ENCODE assay signal across 22 cellular contexts in the genomic region with DNA sequence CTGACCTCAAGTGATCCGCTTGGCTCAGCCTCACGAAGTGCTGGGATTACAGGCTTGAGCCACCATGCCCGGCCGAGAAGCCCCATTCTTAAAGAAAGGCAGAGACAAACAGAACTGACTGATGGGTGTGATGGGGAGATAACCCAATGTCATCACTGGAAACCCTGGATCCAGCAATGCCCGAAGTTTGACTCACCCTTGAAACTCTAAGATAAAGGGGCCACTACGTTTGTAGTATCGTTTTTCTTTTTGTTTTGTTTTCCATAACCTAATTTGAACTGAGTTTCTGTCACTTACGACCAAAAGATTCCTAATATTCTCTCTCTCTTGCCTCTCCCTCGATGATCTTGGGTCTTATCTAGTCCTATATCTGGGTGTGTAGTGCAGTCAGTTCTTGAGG. TPM values are rescaled to one million over a fixed set of nuclear protein-coding genes. Genes with fewer than 3 reads are reported as not detected.
DNase-seq lines count a peak whose midpoint lies in the region; ATAC-seq and TF ChIP-seq lines count a peak whose summit lies in the region.
"Had no signal": no experiment of that assay in that cellular context is flagged by ENCODE, and none has a peak within 500 bp of the region (broad histone marks: within the 10 kb centered on the region; RNA-seq: fewer than 3 reads in every experiment).

No MANE protein-coding gene starts in this region.

- H3K4me3 Mint-ChIP-seq in activated T-cell treated with anti-CD3 and anti-CD28 coated beads, Interleukin-2, amount 50 U/mL, for 4 hours, result no peak overlapping the region
- no peak overlapping the region for H3K4me3 Mint-ChIP-seq in activated naive CD8-positive, alpha-beta T cell treated with anti-CD3 and anti-CD28 coated beads, Interleukin-2, amount 10 ng/mL, durations not matched to agents 7 days and 5 days
- H3K4me3 Mint-ChIP-seq in stimulated activated naive CD8-positive, alpha-beta T cell treated with anti-CD3 and anti-CD28 coated beads, Interleukin-15, amount 100 ng/mL, for 72 hours, result no peak overlapping the region
- H3K4me3 Mint-ChIP-seq: effector memory CD8-positive, alpha-beta T cell; H9 had no signal

- WGBS in neuronal stem cell (ENCODE audit: extremely low coverage in 2 of 2, insufficient read length in 2 of 2, insufficient replicate concordance in 1 of 2), 2 donors, result no CpG with 5 or more reads among the region's 9 CpGs

- ATAC-seq in activated T-cell treated with anti-CD3 and anti-CD28 coated beads, Interleukin-2, amount 50 U/mL, for 4 hours, result peak; percentile 30 to 54
- ATAC-seq in activated naive CD8-positive, alpha-beta T cell treated with anti-CD3 and anti-CD28 coated beads, Interleukin-2, amount 10 ng/mL, durations not matched to agents 7 days and 5 days (ENCODE audit: low read depth), result no peak
- peak; percentile 27 for ATAC-seq in stimulated activated naive CD8-positive, alpha-beta T cell treated with anti-CD3 and anti-CD28 coated beads, Interleukin-15, amount 100 ng/mL, for 72 hours
- no peak for ATAC-seq in GM21526 (IDR thresholded peaks at IDR 0.05; ENCODE audit: low FRiP score, unreplicated experiment)
- ATAC-seq: effector memory CD8-positive, alpha-beta T cell; gastrocnemius medialis; lower lobe of right lung had no signal

- no peak overlapping the region for H3K23ac ChIP-seq in neuronal stem cell (ENCODE audit: low read depth, low read length, poor library complexity)

- H3K4me2 ChIP-seq in OCI-LY1 (ENCODE audit: low read length) (no peak overlapping the region), neuronal stem cell (ENCODE audit: insufficient read depth, low read length, poor library complexity, severe bottlenecking) (no peak overlapping the region)

- no peaks in the 10 kb centered on the region for H3K27me3 Mint-ChIP-seq in activated T-cell treated with anti-CD3 and anti-CD28 coated beads, Interleukin-2, amount 50 U/mL, for 4 hours (ENCODE audit: low read depth)
- no peaks in the 10 kb centered on the region for H3K27me3 Mint-ChIP-seq in activated naive CD8-positive, alpha-beta T cell treated with anti-CD3 and anti-CD28 coated beads, Interleukin-2, amount 10 ng/mL, durations not matched to agents 7 days and 5 days
- H3K27me3 Mint-ChIP-seq in stimulated activated naive CD8-positive, alpha-beta T cell treated with anti-CD3 and anti-CD28 coated beads, Interleukin-15, amount 100 ng/mL, for 72 hours, result no peaks in the 10 kb centered on the region
- H3K27me3 Mint-ChIP-seq: effector memory CD8-positive, alpha-beta T cell had no signal

- H3K79me2 ChIP-seq in OCI-LY1 (ENCODE audit: insufficient read depth, low read length), result no peaks in the 10 kb centered on the region

- H3K36me3 ChIP-seq in OCI-LY1 (ENCODE audit: insufficient read depth, low read length) (no peaks in the 10 kb centered on the region), neuronal stem cell (replicated peaks in 1 of 2; ENCODE audit: control insufficient read depth in 2 of 2, insufficient read depth in 2 of 2, low read length in 2 of 2) (no peaks in the 10 kb centered on the region), colonic mucosa (no peaks in the 10 kb centered on the region)
- H3K36me3 ChIP-seq: esophagus muscularis mucosa, gastrocnemius medialis, lower lobe of right lung, vagina had no signal

- H3K79me1 ChIP-seq in neuronal stem cell (ENCODE audit: low read depth, low read length), result no peaks in the 10 kb centered on the region

- no peak overlapping the region for H3K18ac ChIP-seq in neuronal stem cell (ENCODE audit: low read length)

- no peak overlapping the region for H3K14ac ChIP-seq in neuronal stem cell (ENCODE audit: low read length)

- no peaks in the 10 kb centered on the region for H3K36me3 Mint-ChIP-seq in activated T-cell treated with anti-CD3 and anti-CD28 coated beads, Interleukin-2, amount 50 U/mL, for 4 hours (ENCODE audit: insufficient read depth)
- peaks cover 3% of the 10 kb centered on the region for H3K36me3 Mint-ChIP-seq in activated naive CD8-positive, alpha-beta T cell treated with anti-CD3 and anti-CD28 coated beads, Interleukin-2, amount 10 ng/mL, durations not matched to agents 7 days and 5 days

- H3K9ac ChIP-seq in OCI-LY1 (ENCODE audit: low read length) (no peak overlapping the region), neuronal stem cell (ENCODE audit: low read depth, low read length, poor library complexity) (no peak overlapping the region), colonic mucosa (ENCODE audit: low read depth in 2 of 2, low read length in 2 of 2) (no peak overlapping the region)

- DNase-seq in activated T-cell treated with anti-CD3 and anti-CD28 coated beads, Interleukin-2, amount 50 U/mL, for 4 hours, result no peak
- no peak for DNase-seq in activated T-cell treated with anti-CD3 and anti-CD28 coated beads, Interleukin-2, amount 50 U/mL, for 48 hours
- DNase-seq in activated naive CD8-positive, alpha-beta T cell treated with anti-CD3 and anti-CD28 coated beads, Interleukin-2, amount 10 ng/mL, durations not matched to agents 7 days and 5 days, result no peak
- DNase-seq in stimulated activated naive CD8-positive, alpha-beta T cell treated with anti-CD3 and anti-CD28 coated beads, Interleukin-15, amount 100 ng/mL, for 72 hours, result no peak
- DNase-seq in neuronal stem cell (ENCODE audit: low spot score) (no peak), colonic mucosa (no peak)
- DNase-seq: ACHN; activated CD4-positive, alpha-beta T cell treated with anti-CD3 and anti-CD28 coated beads, Interleukin-2, amount 50 U/mL, for 1 hour; effector memory CD8-positive, alpha-beta T cell; gastrocnemius medialis; H9; KBM-7; lower lobe of right lung; NCI-H146; NCI-H2171; NCI-H524 treated with DMSO at 0.1 percent for 48 hours; retina had no signal

- no peak overlapping the region for H2BK15ac ChIP-seq in neuronal stem cell (ENCODE audit: low read length)

- H3K4me1 Mint-ChIP-seq in activated T-cell treated with anti-CD3 and anti-CD28 coated beads, Interleukin-2, amount 50 U/mL, for 4 hours (ENCODE audit: low read depth), result peaks cover 93% of the 10 kb centered on the region
- peaks cover 68% of the 10 kb centered on the region for H3K4me1 Mint-ChIP-seq in activated naive CD8-positive, alpha-beta T cell treated with anti-CD3 and anti-CD28 coated beads, Interleukin-2, amount 10 ng/mL, durations not matched to agents 7 days and 5 days
- peaks cover 96% of the 10 kb centered on the region for H3K4me1 Mint-ChIP-seq in stimulated activated naive CD8-positive, alpha-beta T cell treated with anti-CD3 and anti-CD28 coated beads, Interleukin-15, amount 100 ng/mL, for 72 hours

- H2BK12ac ChIP-seq in neuronal stem cell (ENCODE audit: low read length), result no peak overlapping the region

- intact Hi-C loops in colonic mucosa (cut with DNase I), result no loop called here

- no peak for TF ChIP-seq CTCF in OCI-LY1 (IDR thresholded peaks at IDR 0.05; ENCODE audit: low read length)
- TF ChIP-seq CTCF in colonic mucosa (IDR thresholded peaks at IDR 0.05), result no peak

- H3K9me2 ChIP-seq in OCI-LY1 (ENCODE audit: low read depth, low read length), result no peaks in the 10 kb centered on the region

- H3K27ac ChIP-seq in OCI-LY1 (ENCODE audit: low read depth, low read length, poor library complexity, severe bottlenecking), result peak overlapping the region; percentile 98
- no peak overlapping the region for H3K27ac ChIP-seq in neuronal stem cell (replicated peaks; ENCODE audit: low read length)
- H3K27ac ChIP-seq in colonic mucosa, result no peak overlapping the region
- H3K27ac ChIP-seq: C4-2B, esophagus muscularis mucosa, gastrocnemius medialis, lower lobe of right lung, vagina had no signal

- no peak overlapping the region for H4K91ac ChIP-seq in neuronal stem cell (ENCODE audit: low read depth, low read length, poor library complexity)

- H3F3A ChIP-seq in OCI-LY1 (ENCODE audit: insufficient read depth, low read length), result peaks cover 10% of the 10 kb centered on the region

- no peak overlapping the region for H2BK120ac ChIP-seq in neuronal stem cell (ENCODE audit: low read depth, low read length)

- no peak overlapping the region for H2BK5ac ChIP-seq in neuronal stem cell (ENCODE audit: low read length)

- no peak overlapping the region for H3K4me3 ChIP-seq in OCI-LY1 (ENCODE audit: low read depth, low read length, poor library complexity, severe bottlenecking)
- H3K4me3 ChIP-seq in neuronal stem cell (ENCODE audit: low read length in 2 of 2), result no peak overlapping the region
- H3K4me3 ChIP-seq in colonic mucosa, result no peak overlapping the region
- H3K4me3 ChIP-seq: esophagus muscularis mucosa, gastrocnemius medialis, lower lobe of right lung, vagina had no signal

- POLR2A ChIA-PET in activated naive CD8-positive, alpha-beta T cell treated with anti-CD3 and anti-CD28 coated beads, Interleukin-2, amount 10 ng/mL, durations not matched to agents 7 days and 5 days (lab: Charles Lee), result interaction anchor here (0.9 to 1.6 kb wide), 4 partner anchors 14 to 58 kb away, joined by 3 to 7 read pairs (median 4); partner anchors contain the start of gene ID3

- no peaks in the 10 kb centered on the region for H3K27me3 ChIP-seq in OCI-LY1 (ENCODE audit: insufficient read depth, low read length)
- H3K27me3 ChIP-seq in neuronal stem cell (ENCODE audit: control insufficient read depth in 3 of 3, insufficient read depth in 3 of 3, low read depth in 1 of 3, low read length in 3 of 3), result peaks cover 2 to 32% (median 24%) of the 10 kb centered on the region in 3 experiments
- no peaks in the 10 kb centered on the region for H3K27me3 ChIP-seq in colonic mucosa
- H3K27me3 ChIP-seq: vagina had no signal

- peak overlapping the region; percentile 81 for H3K27ac Mint-ChIP-seq in activated naive CD8-positive, alpha-beta T cell treated with anti-CD3 and anti-CD28 coated beads, Interleukin-2, amount 10 ng/mL, durations not matched to agents 7 days and 5 days
- H3K27ac Mint-ChIP-seq in stimulated activated naive CD8-positive, alpha-beta T cell treated with anti-CD3 and anti-CD28 coated beads, Interleukin-15, amount 100 ng/mL, for 72 hours, result peak overlapping the region; percentile 52 to 84
- H3K27ac Mint-ChIP-seq: H9 had no signal

- no peaks in the 10 kb centered on the region for H3K9me3 Mint-ChIP-seq in activated T-cell treated with anti-CD3 and anti-CD28 coated beads, Interleukin-2, amount 50 U/mL, for 4 hours
- H3K9me3 Mint-ChIP-seq in activated naive CD8-positive, alpha-beta T cell treated with anti-CD3 and anti-CD28 coated beads, Interleukin-2, amount 10 ng/mL, durations not matched to agents 7 days and 5 days, result no peaks in the 10 kb centered on the region
- H3K9me3 Mint-ChIP-seq in stimulated activated naive CD8-positive, alpha-beta T cell treated with anti-CD3 and anti-CD28 coated beads, Interleukin-15, amount 100 ng/mL, for 72 hours, result peaks cover 0 to 5% of the 10 kb centered on the region in 2 donors
- H3K9me3 Mint-ChIP-seq: effector memory CD8-positive, alpha-beta T cell; H9 had no signal

- no peak overlapping the region for H4K8ac ChIP-seq in neuronal stem cell (ENCODE audit: low read depth, low read length)

- H3K4ac ChIP-seq in neuronal stem cell (ENCODE audit: low read length), result no peak overlapping the region

- no peak overlapping the region for H2AK5ac ChIP-seq in neuronal stem cell (ENCODE audit: low read depth, low read length)

- H3K9me3 ChIP-seq in OCI-LY1 (ENCODE audit: low read length) (no peaks in the 10 kb centered on the region), neuronal stem cell (replicated peaks in 1 of 2; ENCODE audit: control insufficient read depth in 2 of 2, insufficient read depth in 1 of 2, low read depth in 1 of 2, low read length in 2 of 2) (peaks cover 0 to 2% of the 10 kb centered on the region in 2 donors), colonic mucosa (no peaks in the 10 kb centered on the region)
- H3K9me3 ChIP-seq: esophagus muscularis mucosa, gastrocnemius medialis, lower lobe of right lung, vagina had no signal

- H3K4me1 ChIP-seq in OCI-LY1 (ENCODE audit: insufficient read depth, low read length, severe bottlenecking) (peaks cover 86% of the 10 kb centered on the region), neuronal stem cell (ENCODE audit: control insufficient read depth in 2 of 2, insufficient read depth in 1 of 2, low read depth in 1 of 2, low read length in 2 of 2) (peaks cover 5 to 11% of the 10 kb centered on the region in 2 donors), colonic mucosa (no peaks in the 10 kb centered on the region)
- H3K4me1 ChIP-seq: gastrocnemius medialis had no signal

- H2AFZ ChIP-seq in OCI-LY1 (ENCODE audit: low read length) (no peak overlapping the region), neuronal stem cell (ENCODE audit: low read length) (no peak overlapping the region)

- H4K20me1 ChIP-seq in OCI-LY1 (ENCODE audit: insufficient read depth, low read length), result no peaks in the 10 kb centered on the region

RNA-seq across cellular contexts. Expression of gene ID3, which starts 57.7 kb away (rescaled TPM):
- total RNA-seq in activated T-cell treated with anti-CD3 and anti-CD28 coated beads, Interleukin-2, amount 50 U/mL, for 4 hours, result 10 to 100 TPM; 15.1 to 17.1 (median 15.1) TPM
- total RNA-seq in activated naive CD8-positive, alpha-beta T cell treated with anti-CD3 and anti-CD28 coated beads, Interleukin-2, amount 10 ng/mL, durations not matched to agents 7 days and 5 days, result 10 to 100 TPM; 44.0 to 51.1 TPM
- 99.9 TPM for polyA plus RNA-seq in neuronal stem cell (2013, experiment 1 of 2)
- polyA plus RNA-seq in neuronal stem cell (2013, experiment 2 of 2), result 99.2 TPM
- total RNA-seq in colonic mucosa, result 100 to 1,000 TPM; 106 to 221 TPM

Comparison
In these comparisons a context has a peak if more than half of its experiments do, and no peak if none do; other contexts are left out.
1. ATAC-seq: peak in activated T-cell treated with anti-CD3 and anti-CD28 coated beads, Interleukin-2, amount 50 U/mL, for 4 hours (2 of 2) and stimulated activated naive CD8-positive, alpha-beta T cell treated with anti-CD3 and anti-CD28 coated beads, Interleukin-15, amount 100 ng/mL, for 72 hours (single experiment); none in activated naive CD8-positive, alpha-beta T cell treated with anti-CD3 and anti-CD28 coated beads, Interleukin-2, amount 10 ng/mL, durations not matched to agents 7 days and 5 days (single experiment) and GM21526 (single experiment).